1 cellular context compared by ENCODE assay signal in genomic region chr12:124520896-124521295, GRCh38.
TF ChIP-seq lines count a peak whose summit lies in the region.

No MANE protein-coding gene starts in this region.

TF ChIP-seq in SK-N-SH treated with all-trans-retinoic acid at 6 μM for 48 hours, 23 proteins besides CTCF, POLR2A, EP300 and RAD21 (continued from another document):
- TF ChIP-seq TSHZ2 (CRISPR knock-in tag; IDR thresholded peaks at IDR 0.05) = no peak
- TF ChIP-seq SNAI2 (CRISPR knock-in tag; IDR thresholded peaks at IDR 0.05) = no peak
- no peak for TF ChIP-seq ZNF565 (CRISPR knock-in tag; conservative IDR thresholded peaks at IDR 0.05; ENCODE audit: low read depth)
